14 cellular contexts compared by ENCODE assay signal in the genomic region with DNA sequence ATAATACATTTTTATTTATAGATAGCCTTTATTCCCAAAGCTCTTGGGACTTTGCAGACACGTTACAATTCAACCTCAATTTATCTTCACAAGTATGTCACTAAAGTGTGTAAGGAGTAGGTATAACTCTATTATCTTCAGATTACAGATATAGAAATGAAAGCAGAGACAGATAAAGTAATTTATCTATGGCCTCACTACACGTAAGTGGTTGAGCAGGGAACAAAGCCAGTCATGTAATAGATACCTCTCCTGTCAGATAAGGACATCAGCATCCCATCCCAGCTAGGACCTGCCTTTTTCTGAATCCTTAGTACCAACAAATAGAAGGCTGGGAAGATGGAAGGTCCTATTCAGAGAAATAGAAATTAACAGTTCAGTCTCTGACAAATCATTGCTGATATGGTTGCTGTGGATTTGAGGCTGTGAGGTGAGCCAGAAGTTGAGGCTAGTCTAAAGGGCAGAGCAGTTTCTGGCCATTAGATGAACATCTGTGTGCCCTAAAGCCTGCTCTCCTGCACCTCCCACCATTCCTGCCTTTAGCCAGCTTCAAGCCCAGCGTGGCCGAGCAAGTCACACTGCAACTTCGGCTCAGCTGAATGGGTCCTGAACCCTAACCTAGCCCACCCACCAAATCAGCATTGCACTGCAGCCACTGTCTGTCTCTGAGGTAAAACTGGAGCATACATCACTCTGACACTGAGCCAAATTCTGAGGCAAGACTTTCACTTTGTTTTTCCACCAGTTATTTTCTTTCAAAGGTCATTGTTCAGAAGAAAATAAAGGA.
DNase-seq lines count a peak whose midpoint lies in the region; ATAC-seq and TF ChIP-seq lines count a peak whose summit lies in the region.
"Had no signal": no experiment of that assay in that cellular context is flagged by ENCODE, and none has a peak within 500 bp of the region (broad histone marks: within the 10 kb centered on the region; RNA-seq: fewer than 3 reads in every experiment).

No MANE protein-coding gene starts in this region.

- peaks cover 0 to 27% (median 4%) of the 10 kb centered on the region in 3 donors for H3K4me1 ChIP-seq in gastroesophageal sphincter
- H3K4me1 ChIP-seq: tibial artery had no signal

- TF ChIP-seq EP300 in gastroesophageal sphincter (IDR thresholded peaks at IDR 0.05) = no peak

- H3K27me3 ChIP-seq in gastroesophageal sphincter = no peaks in the 10 kb centered on the region
- H3K27me3 ChIP-seq: tibial artery had no signal

- H3K9me3 Mint-ChIP-seq in osteocyte (ENCODE audit: unreplicated experiment) = peaks cover 5% of the 10 kb centered on the region
- H3K9me3 Mint-ChIP-seq: activated naive CD8-positive, alpha-beta T cell treated with anti-CD3 and anti-CD28 coated beads for 36 hours had no signal

- H3K4me3 ChIP-seq in astrocyte of the cerebellum (ENCODE audit: low read depth, low read length) (no peak overlapping the region), gastroesophageal sphincter (no peak overlapping the region)
- H3K4me3 ChIP-seq: HAP-1, tibial artery had no signal

- peak; percentile 84 for DNase-seq in NCI-H146 treated with DMSO at 0.1 percent for 48 hours (lab: John Stamatoyannopoulos, UW; ENCODE audit: unreplicated experiment)
- peak; percentile 13 for DNase-seq in astrocyte of the cerebellum (ENCODE audit: low read depth)
- no peak for DNase-seq in osteocyte (ENCODE audit: extremely low spot score, unreplicated experiment)
- no peak for DNase-seq in NCI-H1417 treated with DMSO at 0.1 percent for 48 hours (lab: John Stamatoyannopoulos, UW)
- no peak for DNase-seq in nucleus accumbens (lab: John Stamatoyannopoulos, UW)
- DNase-seq: activated naive CD8-positive, alpha-beta T cell treated with anti-CD3 and anti-CD28 coated beads for 36 hours; activated T-cell treated with anti-CD3 and anti-CD28 coated beads, Interleukin-2, amount 50 U/mL, for 48 hours; GDM1; NCI-H1436 treated with DMSO at 0.1 percent for 48 hours; T-helper 9 cell; tibial artery had no signal

- 35 to 37% methylated on average over 3 to 4 of the region's 5 CpGs for WGBS in gastroesophageal sphincter (ENCODE audit: low coverage in 1 of 2), 2 donors

- H3K27ac ChIP-seq in gastroesophageal sphincter = no peak overlapping the region
- H3K27ac ChIP-seq: tibial artery had no signal

- no peak for TF ChIP-seq POLR2A in gastroesophageal sphincter (IDR thresholded peaks at IDR 0.05)

- TF ChIP-seq CTCF in astrocyte of the cerebellum (IDR thresholded peaks at IDR 0.05; ENCODE audit: low read depth, low read length, missing control alignments) (no peak), gastroesophageal sphincter (IDR thresholded peaks at IDR 0.05) (no peak), osteocyte (IDR thresholded peaks at IDR 0.05) (no peak)

- no peaks in the 10 kb centered on the region for H3K27me3 Mint-ChIP-seq in osteocyte (ENCODE audit: unreplicated experiment)

- H3K36me3 Mint-ChIP-seq in osteocyte (ENCODE audit: unreplicated experiment) = no peaks in the 10 kb centered on the region
- H3K36me3 Mint-ChIP-seq: activated naive CD8-positive, alpha-beta T cell treated with anti-CD3 and anti-CD28 coated beads for 36 hours had no signal

- no peak overlapping the region for H3K4me3 Mint-ChIP-seq in osteocyte (ENCODE audit: unreplicated experiment)
- H3K4me3 Mint-ChIP-seq: activated naive CD8-positive, alpha-beta T cell treated with anti-CD3 and anti-CD28 coated beads for 36 hours had no signal

- peak overlapping the region; percentile 16 for H3K27ac Mint-ChIP-seq in osteocyte (ENCODE audit: unreplicated experiment)
- H3K27ac Mint-ChIP-seq: activated naive CD8-positive, alpha-beta T cell treated with anti-CD3 and anti-CD28 coated beads for 36 hours had no signal

- H3K36me3 ChIP-seq in gastroesophageal sphincter = no peaks in the 10 kb centered on the region
- H3K36me3 ChIP-seq: HAP-1, tibial artery had no signal

- in situ Hi-C loops in astrocyte of the cerebellum (cut with HindIII; ENCODE audit: low sequenced_read_pairs) = no loop called here

- ATAC-seq in gastroesophageal sphincter (peak; percentile 7), HG02973 (IDR thresholded peaks at IDR 0.05; ENCODE audit: unreplicated experiment) (no peak)

- H3K4me1 Mint-ChIP-seq in osteocyte (ENCODE audit: unreplicated experiment) = peaks cover 11% of the 10 kb centered on the region
- H3K4me1 Mint-ChIP-seq: activated naive CD8-positive, alpha-beta T cell treated with anti-CD3 and anti-CD28 coated beads for 36 hours had no signal

- no peaks in the 10 kb centered on the region for H3K9me3 ChIP-seq in gastroesophageal sphincter
- H3K9me3 ChIP-seq: HAP-1, tibial artery had no signal

Comparison
In these comparisons a context has a peak if more than half of its experiments do, and no peak if none do; other contexts are left out.
1. DNase-seq: peak in NCI-H146 treated with DMSO at 0.1 percent for 48 hours (single experiment) and astrocyte of the cerebellum (single experiment); none in osteocyte (single experiment), NCI-H1417 treated with DMSO at 0.1 percent for 48 hours (single experiment) and nucleus accumbens (0 of 56).